Comparison of ENCODE assay signal across 10 cellular contexts in the genomic region with DNA sequence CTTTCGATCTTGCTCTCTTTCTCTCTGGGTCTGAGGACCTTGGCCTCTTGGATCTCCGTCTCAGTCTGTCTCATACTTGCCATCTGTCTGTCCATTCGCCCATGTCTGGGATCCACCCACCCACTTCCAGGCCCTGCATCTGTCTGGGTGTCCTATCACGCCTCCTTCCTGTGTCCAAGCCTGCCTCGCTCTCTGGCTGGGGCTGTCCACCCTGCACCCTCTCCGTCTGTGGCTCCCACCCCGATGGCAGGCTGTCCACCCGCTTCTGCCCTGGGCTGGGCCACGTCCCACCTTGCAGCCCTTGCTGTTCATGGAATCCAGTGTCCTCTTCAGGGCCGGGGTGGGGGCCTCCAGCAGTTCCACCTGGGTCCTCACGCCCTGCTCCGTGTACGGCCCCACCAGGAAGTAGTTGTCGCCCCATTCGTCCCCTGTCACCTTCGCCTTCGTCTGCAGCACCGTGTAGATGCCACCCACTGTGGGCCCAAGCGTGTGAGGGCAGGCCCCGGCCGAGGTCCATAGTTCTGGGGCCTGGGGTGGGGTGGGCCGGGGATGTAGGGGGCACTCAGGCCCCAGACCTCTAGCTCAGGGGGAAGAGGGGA. TPM values are rescaled to one million over a fixed set of nuclear protein-coding genes. Genes with fewer than 3 reads are reported as not detected.
DNase-seq lines count a peak whose midpoint lies in the region; ATAC-seq and TF ChIP-seq lines count a peak whose summit lies in the region.
"Had no signal": no experiment of that assay in that cellular context is flagged by ENCODE, and none has a peak within 500 bp of the region (broad histone marks: within the 10 kb centered on the region; RNA-seq: fewer than 3 reads in every experiment).

No MANE protein-coding gene starts in this region.

- H4K20me1 ChIP-seq in GM23338 (replicated peaks; ENCODE audit: insufficient read depth), result peaks cover 6% of the 10 kb centered on the region

- H3K4me1 ChIP-seq in A673 (ENCODE audit: insufficient read depth, low read length, poor library complexity, severe bottlenecking) (peaks cover 14% of the 10 kb centered on the region), GM23338 (ENCODE audit: insufficient read depth) (peaks cover 13% of the 10 kb centered on the region; the same call in 1 of the 2 replicates)

- no TSS peak for BruUV-seq in A673 (replicated peaks; lab: Mats Ljungman, UMichigan)

- TF ChIP-seq CTCF in A673 (conservative IDR thresholded peaks at IDR 0.05; ENCODE audit: low read depth, low read length), result no peak
- TF ChIP-seq CTCF in GM23338 (conservative IDR thresholded peaks at IDR 0.05; ENCODE audit: low read depth in 2 of 2), result no peak
- no peak for TF ChIP-seq CTCF in neural crest cell (conservative IDR thresholded peaks at IDR 0.05)

- H3K36me3 ChIP-seq in A673 (ENCODE audit: insufficient read depth, low read length, poor library complexity, severe bottlenecking) (peaks cover 18% of the 10 kb centered on the region), GM23338 (ENCODE audit: insufficient read depth) (peaks cover 6% of the 10 kb centered on the region), MG63 (peaks cover 48% of the 10 kb centered on the region)

- ATAC-seq in GM23338 (no peak), HG03095 (IDR thresholded peaks at IDR 0.05; ENCODE audit: unreplicated experiment) (no peak), GM21528 (IDR thresholded peaks at IDR 0.05; ENCODE audit: low FRiP score, unreplicated experiment) (no peak)
- ATAC-seq in central memory CD8-positive, alpha-beta T cell (replicated peaks; ENCODE audit: extremely low read depth, poor library complexity, severe bottlenecking), result no peak

- H3K36me3 Mint-ChIP-seq in GM23338 (ENCODE audit: low read depth) (peaks cover 36% of the 10 kb centered on the region), neural crest cell (ENCODE audit: low read depth) (peaks cover 4% of the 10 kb centered on the region)
- H3K36me3 Mint-ChIP-seq in central memory CD8-positive, alpha-beta T cell (ENCODE audit: insufficient read depth), result peaks cover 27% of the 10 kb centered on the region

- peak overlapping the region; percentile 85 for H3K27ac ChIP-seq in A673 (ENCODE audit: low read depth, low read length, poor library complexity, severe bottlenecking)
- no peak overlapping the region for H3K27ac ChIP-seq in GM23338 (ENCODE audit: low read depth)

- H3K4me3 Mint-ChIP-seq in GM23338, result peak overlapping the region; percentile 42; the same call in 1 of the 3 replicates
- no peak overlapping the region for H3K4me3 Mint-ChIP-seq in central memory CD8-positive, alpha-beta T cell
- H3K4me3 Mint-ChIP-seq in neural crest cell, result no peak overlapping the region

- 0 out of 2 replicates have a peak, but pooled peaks cover 3% of the 10 kb centered on the region for H3F3A ChIP-seq in GM23338 (replicated peaks; ENCODE audit: low read depth)

- CTCF ChIA-PET in A673 (lab: Charles Lee), result no interaction called here

- no peak for DNase-seq in A673 (ENCODE audit: low spot score)
- DNase-seq in GM23338 (ENCODE audit: low spot score), result no peak
- no peak for DNase-seq in central memory CD8-positive, alpha-beta T cell (ENCODE audit: low spot score in 2 of 2)
- DNase-seq in neural crest cell (ENCODE audit: low read depth, low spot score), result no peak
- no peak for DNase-seq in pons (ENCODE audit: low spot score)
- DNase-seq in MG63, result no peak
- DNase-seq: GOT3, NCI-H1092 had no signal

- no peaks in the 10 kb centered on the region for H3K27me3 ChIP-seq in A673 (replicated peaks; ENCODE audit: insufficient read depth, low read depth, low read length, poor library complexity)
- no peaks in the 10 kb centered on the region for H3K27me3 ChIP-seq in GM23338 (ENCODE audit: insufficient read depth)
- no peaks in the 10 kb centered on the region for H3K27me3 ChIP-seq in MG63

- H3K4me1 Mint-ChIP-seq in GM23338 (peaks cover 24% of the 10 kb centered on the region), neural crest cell (peaks cover 38% of the 10 kb centered on the region)
- H3K4me1 Mint-ChIP-seq in central memory CD8-positive, alpha-beta T cell, result peaks cover 44% of the 10 kb centered on the region

- no peak overlapping the region for H2AFZ ChIP-seq in GM23338

- peaks cover 38% of the 10 kb centered on the region for H3K79me2 ChIP-seq in GM23338 (replicated peaks; ENCODE audit: insufficient read depth)

- H3K27me3 Mint-ChIP-seq in GM23338 (ENCODE audit: insufficient read depth, low read depth, poor library complexity) (peaks cover 14% of the 10 kb centered on the region), neural crest cell (ENCODE audit: low read depth) (no peaks in the 10 kb centered on the region)
- H3K27me3 Mint-ChIP-seq in central memory CD8-positive, alpha-beta T cell, result no peaks in the 10 kb centered on the region

- 0 out of 2 replicates have a peak overlapping the region, but pooled peaks have one; percentile 98 for H3K4me2 ChIP-seq in GM23338

- H3K9me3 Mint-ChIP-seq in GM23338, result no peaks in the 10 kb centered on the region
- no peaks in the 10 kb centered on the region for H3K9me3 Mint-ChIP-seq in central memory CD8-positive, alpha-beta T cell
- H3K9me3 Mint-ChIP-seq in neural crest cell, result no peaks in the 10 kb centered on the region

- H3K9me3 ChIP-seq in A673 (ENCODE audit: low read depth, low read length, poor library complexity, severe bottlenecking), result no peaks in the 10 kb centered on the region
- no peaks in the 10 kb centered on the region for H3K9me3 ChIP-seq in MG63

- POLR2A ChIA-PET in A673 (lab: Charles Lee; ENCODE audit: low non-redundant PET), result no interaction called here

- intact Hi-C loops in A673 (cut with micrococcal nuclease; ENCODE audit: unreplicated experiment), result loop anchor here (5.0 kb wide), 1 partner anchor 221 kb away; no protein-coding TSS in a partner anchor

- no peak overlapping the region; the same call in 1 of the 2 replicates for H3K27ac Mint-ChIP-seq in GM23338
- peak overlapping the region; percentile 74 for H3K27ac Mint-ChIP-seq in central memory CD8-positive, alpha-beta T cell (ENCODE audit: low read depth)
- H3K27ac Mint-ChIP-seq in neural crest cell (ENCODE audit: unreplicated experiment), result peak overlapping the region; percentile 71

- H3K4me3 ChIP-seq in A673 (ENCODE audit: low read depth, low read length, poor library complexity, severe bottlenecking) (peak overlapping the region; percentile 79), GM23338 (no peak overlapping the region), MG63 (no peak overlapping the region; the same call in 1 of the 2 replicates)

- H3K9me2 ChIP-seq in GM23338 (ENCODE audit: insufficient read depth), result no peaks in the 10 kb centered on the region

TF ChIP-seq in GM23338, 12 proteins besides CTCF, POLR2A, EP300 and RAD21 (continues in another document):
- no peak for TF ChIP-seq NANOG (IDR thresholded peaks at IDR 0.05; ENCODE audit: borderline replicate concordance)
- no peak for TF ChIP-seq EZH2 (IDR thresholded peaks at IDR 0.05; ENCODE audit: low read depth, unreplicated experiment)
- no peak for TF ChIP-seq CREB1 (CRISPR knock-in tag; IDR thresholded peaks at IDR 0.05; ENCODE audit: low read depth)
- no peak for TF ChIP-seq ZNF114 (CRISPR knock-in tag; IDR thresholded peaks at IDR 0.05)

RNA-seq across cellular contexts. Expression of gene GYS1, which starts 2.0 kb away (rescaled TPM):
- total RNA-seq in A673 (2021), result 54.6 and 57.0 TPM in 2 replicates
- total RNA-seq in GM23338 (2014; rRNA removed; shearing (Covaris generic)), result 23.1 and 28.9 TPM in 2 replicates
- polyA plus RNA-seq in GM23338 (2016; fragmentation: Nextera tagmentation; extraction: Ambion mirVana), result 15.9 and 19.9 TPM in 2 replicates
- total RNA-seq in neural crest cell, result 53.2 and 56.2 TPM in 2 replicates
- 34.3 and 46.2 TPM in 2 replicates for total RNA-seq in MG63 (2014; rRNA removed; shearing (Covaris generic); ENCODE audit: low replicate concordance)

RNA-seq across cellular contexts. Expression of gene RUVBL2, which starts 2.6 kb away (rescaled TPM):
- total RNA-seq in A673 (2021), result 227 and 241 TPM in 2 replicates
- total RNA-seq in GM23338 (2014; rRNA removed; shearing (Covaris generic)), result 222 and 252 TPM in 2 replicates
- 194 and 196 TPM in 2 replicates for polyA plus RNA-seq in GM23338 (2016; fragmentation: Nextera tagmentation; extraction: Ambion mirVana)
- total RNA-seq in neural crest cell, result 118 and 125 TPM in 2 replicates
- 386 and 644 TPM in 2 replicates for total RNA-seq in MG63 (2014; rRNA removed; shearing (Covaris generic); ENCODE audit: low replicate concordance)

RNA-seq across cellular contexts. Expression of gene LHB, which starts 25.8 kb away (rescaled TPM):
- total RNA-seq in A673 (2021), result not detected in 2 replicates
- 1.9 TPM in 1 of 2 replicates, not detected in the other for total RNA-seq in GM23338 (2014; rRNA removed; shearing (Covaris generic))
- polyA plus RNA-seq in GM23338 (2016; fragmentation: Nextera tagmentation; extraction: Ambion mirVana), result 0.76 TPM in 1 of 2 replicates, not detected in the other
- not detected in 2 replicates for total RNA-seq in neural crest cell
- not detected in 2 replicates for total RNA-seq in MG63 (2014; rRNA removed; shearing (Covaris generic); ENCODE audit: low replicate concordance)

RNA-seq across cellular contexts. Expression of gene FTL, which starts 26.0 kb away (rescaled TPM):
- 1,330 and 1,983 TPM in 2 replicates for total RNA-seq in A673 (2021)
- 1,625 and 2,064 TPM in 2 replicates for total RNA-seq in GM23338 (2014; rRNA removed; shearing (Covaris generic))
- polyA plus RNA-seq in GM23338 (2016; fragmentation: Nextera tagmentation; extraction: Ambion mirVana), result 5,278 and 5,436 TPM in 2 replicates
- total RNA-seq in neural crest cell, result 908 and 1,003 TPM in 2 replicates
- total RNA-seq in MG63 (2014; rRNA removed; shearing (Covaris generic); ENCODE audit: low replicate concordance), result 880 and 1,766 TPM in 2 replicates

RNA-seq across cellular contexts. Expression of gene CGB3, which starts 33.0 kb away (rescaled TPM):
- total RNA-seq in A673 (2021), result not detected in 2 replicates
- not detected in 2 replicates for total RNA-seq in GM23338 (2014; rRNA removed; shearing (Covaris generic))
- polyA plus RNA-seq in GM23338 (2016; fragmentation: Nextera tagmentation; extraction: Ambion mirVana), result not detected in 2 replicates
- not detected in 2 replicates for total RNA-seq in neural crest cell
- not detected in 2 replicates for total RNA-seq in MG63 (2014; rRNA removed; shearing (Covaris generic); ENCODE audit: low replicate concordance)
